ENCODE assay signal across 8 cellular contexts in genomic region chr2:158967114-158967730, GRCh38. TPM values are rescaled to one million over a fixed set of nuclear protein-coding genes. Genes with fewer than 3 reads are reported as not detected.
A peak's percentile ranks its signal among the peaks of the same experiment; 100 is the strongest.
DNase-seq lines count a peak whose midpoint lies in the region; ATAC-seq and TF ChIP-seq lines count a peak whose summit lies in the region.

No MANE protein-coding gene starts in this region.

- H3K9me3 Mint-ChIP-seq in CD14-positive monocyte: peaks cover 0 to 12% (median 3%) of the 10 kb centered on the region in 7 donors
- H3K9me3 Mint-ChIP-seq in activated CD4-positive, alpha-beta memory T cell treated with anti-CD3 and anti-CD28 coated beads for 36 hours: no peaks in the 10 kb centered on the region

- H2AFZ ChIP-seq in neuron (ENCODE audit: low read depth, low read length): peak overlapping the region; percentile 91

- no peaks in the 10 kb centered on the region for H3K36me3 Mint-ChIP-seq in CD14-positive monocyte
- no peaks in the 10 kb centered on the region for H3K36me3 Mint-ChIP-seq in activated CD4-positive, alpha-beta memory T cell treated with anti-CD3 and anti-CD28 coated beads for 36 hours

- H3K4me1 ChIP-seq in SJSA1 (replicated peaks) (peaks cover 54% of the 10 kb centered on the region), neuron (ENCODE audit: insufficient read depth, low read length) (peaks cover 29% of the 10 kb centered on the region)

- H3K4me3 ChIP-seq in SJSA1: peak overlapping the region; percentile 89
- H3K4me3 ChIP-seq in fibroblast of villous mesenchyme (ENCODE audit: low read depth, low read length): peak overlapping the region; percentile 96
- H3K4me3 ChIP-seq in neuron (ENCODE audit: low read length): peak overlapping the region; percentile 74

- H3K9me3 ChIP-seq in SJSA1 (replicated peaks) (no peaks in the 10 kb centered on the region), neuron (ENCODE audit: low read length) (no peaks in the 10 kb centered on the region)

- TF ChIP-seq CTCF in CD14-positive monocyte (IDR thresholded peaks at IDR 0.05) (no peak), fibroblast of villous mesenchyme (IDR thresholded peaks at IDR 0.05; ENCODE audit: insufficient read depth, low read depth, low read length) (no peak)

- POLR2A ChIA-PET in activated CD4-positive, alpha-beta memory T cell treated with anti-CD3 and anti-CD28 coated beads for 36 hours (lab: Charles Lee): no interaction called here

- peaks cover 34 to 60% (median 53%) of the 10 kb centered on the region in 3 donors for H3K27me3 Mint-ChIP-seq in CD14-positive monocyte (ENCODE audit: low read depth in 3 of 3)
- H3K27me3 Mint-ChIP-seq in activated CD4-positive, alpha-beta memory T cell treated with anti-CD3 and anti-CD28 coated beads for 36 hours: peaks cover 36% of the 10 kb centered on the region

- H3K27ac ChIP-seq in SJSA1: peak overlapping the region; percentile 80

- CTCF ChIA-PET in activated CD4-positive, alpha-beta memory T cell treated with anti-CD3 and anti-CD28 coated beads for 36 hours (lab: Charles Lee): no interaction called here

- intact Hi-C loops in CD14-positive monocyte (cut with micrococcal nuclease): no loop called here
- intact Hi-C loops in activated CD4-positive, alpha-beta memory T cell treated with anti-CD3 and anti-CD28 coated beads for 36 hours (cut with micrococcal nuclease): no loop called here

- H3K36me3 ChIP-seq in SJSA1 (peaks cover 17% of the 10 kb centered on the region), neuron (ENCODE audit: insufficient read depth, low read length) (no peaks in the 10 kb centered on the region)

- peaks cover 25% of the 10 kb centered on the region for H3K4me1 Mint-ChIP-seq in CD14-positive monocyte
- H3K4me1 Mint-ChIP-seq in activated CD4-positive, alpha-beta memory T cell treated with anti-CD3 and anti-CD28 coated beads for 36 hours (ENCODE audit: low read depth): peaks cover 15% of the 10 kb centered on the region

- DNase-seq in CD14-positive monocyte (ENCODE audit: low spot score) (no peak), SJSA1 (ENCODE audit: low read depth in 1 of 2, low spot score in 2 of 2) (no peak), fibroblast of villous mesenchyme (ENCODE audit: low read depth) (peak; percentile 58)
- DNase-seq in stimulated activated CD4-positive, alpha-beta T cell treated with anti-CD3 and anti-CD28 coated beads, Interleukin-12 subunit alpha, Interleukin-12 subunit beta, amount 100 ng/mL, for 4 hours: no peak
- no peak for DNase-seq in activated CD4-positive, alpha-beta memory T cell treated with anti-CD3 and anti-CD28 coated beads for 36 hours

- H3K27me3 ChIP-seq in SJSA1 (replicated peaks): no peaks in the 10 kb centered on the region
- no peaks in the 10 kb centered on the region for H3K27me3 ChIP-seq in neuron (ENCODE audit: insufficient read depth, low read length)

- H3K4me3 Mint-ChIP-seq in CD14-positive monocyte: peak overlapping the region; percentile 76 to 90
- no peak overlapping the region for H3K4me3 Mint-ChIP-seq in activated CD4-positive, alpha-beta memory T cell treated with anti-CD3 and anti-CD28 coated beads for 36 hours

- no peak overlapping the region for H3K27ac Mint-ChIP-seq in CD14-positive monocyte
- no peak overlapping the region for H3K27ac Mint-ChIP-seq in activated CD4-positive, alpha-beta memory T cell treated with anti-CD3 and anti-CD28 coated beads for 36 hours

- ATAC-seq in GM18519 (IDR thresholded peaks at IDR 0.05; ENCODE audit: low FRiP score, unreplicated experiment): no peak
- ATAC-seq in GM21423 (IDR thresholded peaks at IDR 0.05; ENCODE audit: unreplicated experiment): no peak

RNA-seq across cellular contexts. Expression of gene TANC1, which starts 1.2 kb away (rescaled TPM):
- not detected for polyA plus RNA-seq in CD14-positive monocyte
- total RNA-seq in SJSA1 (2014; rRNA removed; shearing (Covaris generic)): 11.6 and 26.5 TPM in 2 replicates
- total RNA-seq in fibroblast of villous mesenchyme: 49.9 and 74.7 TPM in 2 replicates
- under 1 TPM; 0.63 to 0.86 TPM for total RNA-seq in activated CD4-positive, alpha-beta memory T cell treated with anti-CD3 and anti-CD28 coated beads for 36 hours
